Comparison of ENCODE assay signal across 11 cellular contexts in the genomic region with DNA sequence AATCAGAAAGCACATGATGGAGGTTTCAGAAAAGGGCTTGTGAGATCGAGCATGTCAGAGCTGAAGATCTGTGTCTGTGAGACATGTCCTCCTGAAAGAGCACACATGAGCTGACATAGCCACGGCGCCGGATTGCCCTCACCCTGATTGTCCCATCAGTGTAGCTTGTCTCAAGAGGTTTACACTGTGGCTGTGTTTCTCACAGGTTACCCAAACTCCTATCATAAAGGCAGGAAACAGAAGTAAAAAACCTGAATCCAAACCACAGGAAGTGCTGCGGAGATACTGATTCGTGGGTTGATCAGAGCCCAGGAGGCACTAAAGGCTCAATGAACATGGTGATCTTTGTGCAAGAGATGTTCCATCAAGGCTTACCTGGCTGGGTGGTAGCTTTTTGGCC. TPM values are rescaled to one million over a fixed set of nuclear protein-coding genes. Genes with fewer than 3 reads are reported as not detected.
DNase-seq lines count a peak whose midpoint lies in the region; ATAC-seq and TF ChIP-seq lines count a peak whose summit lies in the region.
"Had no signal": no experiment of that assay in that cellular context is flagged by ENCODE, and none has a peak within 500 bp of the region (broad histone marks: within the 10 kb centered on the region; RNA-seq: fewer than 3 reads in every experiment).

No MANE protein-coding gene starts in this region.

- TF ChIP-seq CTCF in mesothelial cell of epicardium (IDR thresholded peaks at IDR 0.05; ENCODE audit: unreplicated experiment): no peak

- peaks cover 92% of the 10 kb centered on the region for H3K4me1 ChIP-seq in CD4-positive, CD25-positive, alpha-beta regulatory T cell (ENCODE audit: control insufficient read depth, insufficient read depth, low read length, poor library complexity, severe bottlenecking)

- no peaks in the 10 kb centered on the region for H3K9me3 ChIP-seq in CD4-positive, CD25-positive, alpha-beta regulatory T cell (ENCODE audit: control insufficient read depth in 2 of 2, low read length in 2 of 2)
- H3K9me3 ChIP-seq: prostate gland had no signal

- DNase-seq in CD4-positive, CD25-positive, alpha-beta regulatory T cell: peak in 2 of 3 donors; percentile 64 to 83
- DNase-seq in KBM-7 (peak; percentile 69), mesothelial cell of epicardium (ENCODE audit: low spot score in 2 of 2, unreplicated experiment in 2 of 2) (peak in 1 of 2 experiments; percentile 3), NCI-H2029 treated with DMSO at 0.1 percent for 48 hours (lab: John Stamatoyannopoulos, UW) (no peak), NCI-H2196 treated with DMSO at 0.1 percent for 48 hours (lab: John Stamatoyannopoulos, UW; ENCODE audit: unreplicated experiment) (no peak), nucleus accumbens (lab: John Stamatoyannopoulos, UW) (no peak)
- DNase-seq: mammary epithelial cell, NCI-H226 had no signal

- peak overlapping the region; percentile 80 to 88 (median 86) for H3K4me3 Mint-ChIP-seq in CD4-positive, CD25-positive, alpha-beta regulatory T cell
- peak overlapping the region; percentile 82 for H3K4me3 Mint-ChIP-seq in activated T-helper 17 cell treated with anti-CD3 and anti-CD28 coated beads, Interleukin-2, amount 50 U/mL, for 72 hours
- H3K4me3 Mint-ChIP-seq in mesothelial cell of epicardium: no peak overlapping the region

- no peaks in the 10 kb centered on the region for H3K9me3 Mint-ChIP-seq in CD4-positive, CD25-positive, alpha-beta regulatory T cell
- no peaks in the 10 kb centered on the region for H3K9me3 Mint-ChIP-seq in activated T-helper 17 cell treated with anti-CD3 and anti-CD28 coated beads, Interleukin-2, amount 50 U/mL, for 72 hours
- H3K9me3 Mint-ChIP-seq in mesothelial cell of epicardium: no peaks in the 10 kb centered on the region

- ATAC-seq in CD4-positive, CD25-positive, alpha-beta regulatory T cell (ENCODE audit: low read depth in 2 of 2): peak; percentile 35 to 40
- ATAC-seq in activated T-helper 17 cell treated with anti-CD3 and anti-CD28 coated beads, Interleukin-2, amount 50 U/mL, for 72 hours (replicated peaks): peak; percentile 9
- no peak for ATAC-seq in HG03095 (IDR thresholded peaks at IDR 0.05; ENCODE audit: unreplicated experiment)

- no peaks in the 10 kb centered on the region for H3K36me3 ChIP-seq in CD4-positive, CD25-positive, alpha-beta regulatory T cell (ENCODE audit: control insufficient read depth, insufficient read depth, low read length)

- in situ Hi-C loops in KBM-7 (cut with MboI; ENCODE audit: low pct_unique_long_range_greater_than_20kb, low sequenced_read_pairs): no loop called here

- H3K27ac ChIP-seq in CD4-positive, CD25-positive, alpha-beta regulatory T cell (ENCODE audit: insufficient read depth, low read length, poor library complexity, severe bottlenecking): peak overlapping the region; percentile 86
- H3K27ac ChIP-seq: prostate gland had no signal

- peaks cover 29 to 90% (median 67%) of the 10 kb centered on the region in 4 donors for H3K4me1 Mint-ChIP-seq in CD4-positive, CD25-positive, alpha-beta regulatory T cell
- peaks cover 49% of the 10 kb centered on the region for H3K4me1 Mint-ChIP-seq in activated T-helper 17 cell treated with anti-CD3 and anti-CD28 coated beads, Interleukin-2, amount 50 U/mL, for 72 hours
- peaks cover 28% of the 10 kb centered on the region for H3K4me1 Mint-ChIP-seq in mesothelial cell of epicardium

- peak overlapping the region; percentile 93 to 98 (median 97) for H3K27ac Mint-ChIP-seq in CD4-positive, CD25-positive, alpha-beta regulatory T cell
- peak overlapping the region; percentile 90 for H3K27ac Mint-ChIP-seq in activated T-helper 17 cell treated with anti-CD3 and anti-CD28 coated beads, Interleukin-2, amount 50 U/mL, for 72 hours
- peak overlapping the region; percentile 47 for H3K27ac Mint-ChIP-seq in mesothelial cell of epicardium

- no peaks in the 10 kb centered on the region for H3K27me3 Mint-ChIP-seq in CD4-positive, CD25-positive, alpha-beta regulatory T cell
- H3K27me3 Mint-ChIP-seq in activated T-helper 17 cell treated with anti-CD3 and anti-CD28 coated beads, Interleukin-2, amount 50 U/mL, for 72 hours: no peaks in the 10 kb centered on the region
- H3K27me3 Mint-ChIP-seq in mesothelial cell of epicardium (ENCODE audit: low read depth): no peaks in the 10 kb centered on the region

- peaks cover 10% of the 10 kb centered on the region for H3K36me3 Mint-ChIP-seq in CD4-positive, CD25-positive, alpha-beta regulatory T cell
- H3K36me3 Mint-ChIP-seq in activated T-helper 17 cell treated with anti-CD3 and anti-CD28 coated beads, Interleukin-2, amount 50 U/mL, for 72 hours (ENCODE audit: low read depth): no peaks in the 10 kb centered on the region
- H3K36me3 Mint-ChIP-seq in mesothelial cell of epicardium: no peaks in the 10 kb centered on the region

- peak overlapping the region; percentile 70 for H3K4me3 ChIP-seq in CD4-positive, CD25-positive, alpha-beta regulatory T cell (ENCODE audit: low read depth, low read length)
- H3K4me3 ChIP-seq: prostate gland had no signal

- no peaks in the 10 kb centered on the region for H3K27me3 ChIP-seq in CD4-positive, CD25-positive, alpha-beta regulatory T cell (ENCODE audit: control insufficient read depth, insufficient read depth, low read length)

RNA-seq across cellular contexts. Expression of gene ATP6V0E2, which starts 3.9 kb away (rescaled TPM):
- total RNA-seq in CD4-positive, CD25-positive, alpha-beta regulatory T cell: 45.9 TPM
- polyA plus RNA-seq in CD4-positive, CD25-positive, alpha-beta regulatory T cell: 100 to 1,000 TPM; 150 to 183 (median 164) TPM
- total RNA-seq in activated T-helper 17 cell treated with anti-CD3 and anti-CD28 coated beads, Interleukin-2, amount 50 U/mL, for 72 hours: 10 to 100 TPM; 30.3 to 72.9 TPM
- total RNA-seq in mesothelial cell of epicardium: 27.1 to 30.0 TPM (median 28.3 TPM) in 3 replicates

RNA-seq across cellular contexts. Expression of gene ZNF862, which starts 31.7 kb away (rescaled TPM):
- total RNA-seq in CD4-positive, CD25-positive, alpha-beta regulatory T cell: 32.8 TPM
- polyA plus RNA-seq in CD4-positive, CD25-positive, alpha-beta regulatory T cell: 1 to 10 TPM; 5.3 to 7.6 (median 6.6) TPM
- 10 to 100 TPM; 18.4 to 40.8 TPM for total RNA-seq in activated T-helper 17 cell treated with anti-CD3 and anti-CD28 coated beads, Interleukin-2, amount 50 U/mL, for 72 hours
- total RNA-seq in mesothelial cell of epicardium: 27.4 to 31.6 TPM (median 27.7 TPM) in 3 replicates

Comparison
In these comparisons a context has a peak if more than half of its experiments do, and no peak if none do; other contexts are left out.
1. DNase-seq: peak in CD4-positive, CD25-positive, alpha-beta regulatory T cell (2 of 3) and KBM-7 (single experiment); none in NCI-H2029 treated with DMSO at 0.1 percent for 48 hours (single experiment), NCI-H2196 treated with DMSO at 0.1 percent for 48 hours (single experiment) and nucleus accumbens (0 of 56).
2. H3K27ac Mint-ChIP-seq: peak in every context shown above with its lines; median percentile 97 in CD4-positive, CD25-positive, alpha-beta regulatory T cell; 90 in activated T-helper 17 cell treated with anti-CD3 and anti-CD28 coated beads, Interleukin-2, amount 50 U/mL, for 72 hours; 47 in mesothelial cell of epicardium.